ENCODE assay signal across 10 cellular contexts in the genomic region with DNA sequence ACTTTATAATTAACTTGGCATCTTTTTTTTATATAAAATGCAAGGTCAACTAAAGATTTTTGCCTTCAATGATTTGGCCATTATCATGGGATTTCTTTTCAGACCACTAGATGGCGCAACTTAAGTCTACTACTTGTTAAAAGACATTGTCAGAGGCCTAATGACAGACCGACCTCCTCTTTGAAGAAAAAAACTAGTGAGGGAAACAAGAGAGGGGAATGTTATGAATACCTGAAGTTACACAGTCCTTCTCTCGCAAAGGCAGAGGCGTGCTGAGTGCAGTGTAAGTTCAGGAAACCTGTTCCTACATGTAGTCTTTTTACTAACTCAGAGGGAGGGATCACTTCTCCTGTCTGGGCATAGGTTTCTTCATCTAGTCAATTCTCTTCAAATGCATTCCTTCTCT. TPM values are rescaled to one million over a fixed set of nuclear protein-coding genes. Genes with fewer than 3 reads are reported as not detected.
DNase-seq lines count a peak whose midpoint lies in the region; ATAC-seq, FAIRE-seq and TF ChIP-seq lines count a peak whose summit lies in the region.
"Had no signal": no experiment of that assay in that cellular context is flagged by ENCODE, and none has a peak within 500 bp of the region (broad histone marks: within the 10 kb centered on the region; RNA-seq: fewer than 3 reads in every experiment).

No MANE protein-coding gene starts in this region.

- intact Hi-C loops in K562 (cut with micrococcal nuclease) (loop anchor here (1.0 to 5.0 kb wide), 5 partner anchors 25 to 431 kb away; no protein-coding TSS in a partner anchor), testis (cut with DNase I; ENCODE audit: low total_unique reads) (no loop called here)

- no TSS peak for BruUV-seq in K562 (replicated peaks; lab: Mats Ljungman, UMichigan)

- CTCF ChIA-PET in K562 (lab: Yijun Ruan, JAX; ENCODE audit: low intra/inter-chr PET ratio): interaction anchor here (1.6 to 1.8 kb wide), 2 partner anchors 25 to 110 kb away, joined by 5 to 8 read pairs; no protein-coding TSS in a partner anchor

- H3K9me3 ChIP-seq in K562 (replicated peaks; ENCODE audit: control insufficient read depth, insufficient read depth, low read depth, low read length): no peaks in the 10 kb centered on the region
- H3K9me3 ChIP-seq in testis: no peaks in the 10 kb centered on the region

- peak; percentile 86 for FAIRE-seq in K562 (lab: Jason Lieb, UNC)

- ATAC-seq in HG03045 (IDR thresholded peaks at IDR 0.05; ENCODE audit: unreplicated experiment) (peak; percentile 59), K562 (peak; percentile 65), GM18517 (IDR thresholded peaks at IDR 0.05; ENCODE audit: unreplicated experiment) (no peak)

- in situ Hi-C loops in K562 (cut with MboI): loop anchor here (10.0 kb wide), 1 partner anchor 271 kb away; no protein-coding TSS in a partner anchor

- TF ChIP-seq POLR2A in K562 (conservative IDR thresholded peaks at IDR 0.05) (no peak), testis (IDR thresholded peaks at IDR 0.05) (no peak)

- no peak overlapping the region for H3K9ac ChIP-seq in K562 (ENCODE audit: insufficient read depth in 1 of 2, low read depth in 2 of 2, low read length in 2 of 2)

- no peak overlapping the region for H3K4me2 ChIP-seq in K562 (ENCODE audit: insufficient read depth, low read length)

- POLR2A ChIA-PET in K562 (lab: Yijun Ruan, JAX): no interaction called here

- H3K4me1 ChIP-seq in K562 (replicated peaks in 1 of 2; ENCODE audit: control insufficient read depth in 2 of 2, insufficient read depth in 2 of 2, low read length in 2 of 2) (no peaks in the 10 kb centered on the region), testis (no peaks in the 10 kb centered on the region)

- H2AFZ ChIP-seq in K562 (ENCODE audit: low read depth, low read length): peak overlapping the region; percentile 83

- peak; percentile 53 to 70 for TF ChIP-seq RAD21 in K562 (CRISPR knock-in tag; conservative IDR thresholded peaks at IDR 0.05 in 1 of 2, IDR thresholded peaks at IDR 0.05 in 1 of 2)

- H4K20me1 ChIP-seq in K562 (replicated peaks; ENCODE audit: control insufficient read depth, insufficient read depth, low read length): no peaks in the 10 kb centered on the region

- 0% methylated on average over 4 of the region's 4 CpGs for WGBS in K562 (ENCODE audit: insufficient coverage, low coverage, missing lambda C conversion rate)
- 23 to 30% methylated on average over 4 of the region's 4 CpGs for WGBS in testis, 2 donors

- peak; percentile 86 for TF ChIP-seq CTCF in 22Rv1 (IDR thresholded peaks at IDR 0.05)
- peak; percentile 60 to 75 (median 62); a peak in 5 of 6 replicates for TF ChIP-seq CTCF in K562 (IDR thresholded peaks at IDR 0.05 in 2 of 3, conservative IDR thresholded peaks at IDR 0.05 in 1 of 3; ENCODE audit: insufficient read depth in 2 of 3, low read depth in 1 of 3, low read length in 3 of 3)
- peak; percentile 45 to 86 (median 54) for TF ChIP-seq CTCF in testis (IDR thresholded peaks at IDR 0.05)

- TF ChIP-seq EP300 in K562 (IDR thresholded peaks at IDR 0.05; ENCODE audit: low read length): no peak

- H3K27ac ChIP-seq in 22Rv1: no peak overlapping the region
- H3K27ac ChIP-seq in K562 (ENCODE audit: extremely low read depth, low read depth, low read length): no peak overlapping the region
- no peak overlapping the region for H3K27ac ChIP-seq in testis

- peak; percentile 76 for DNase-seq in EH (ENCODE audit: low read depth)
- peak; percentile 81 for DNase-seq in NCI-H774 (lab: John Stamatoyannopoulos, UW)
- DNase-seq in K562 (ENCODE audit: extremely low read depth in 1 of 4, low spot score in 3 of 4): peak; percentile 45 to 69 (median 52)
- DNase-seq in inferior parietal cortex (ENCODE audit: extremely low spot score): peak; percentile 74
- DNase-seq in testis: no peak

- no peaks in the 10 kb centered on the region for H3K36me3 ChIP-seq in K562 (ENCODE audit: control insufficient read depth, insufficient read depth, low read length)
- H3K36me3 ChIP-seq in testis (ENCODE audit: low read depth, missing control alignments): no peaks in the 10 kb centered on the region

- H3K27me3 ChIP-seq in K562 (ENCODE audit: control insufficient read depth in 2 of 2, insufficient read depth in 2 of 2, low read length in 2 of 2) (peaks cover 0 to 3% of the 10 kb centered on the region in 2 experiments; a peak in 1 of 5 replicates), testis (no peaks in the 10 kb centered on the region)

- no peaks in the 10 kb centered on the region for H3K79me2 ChIP-seq in K562 (ENCODE audit: control insufficient read depth, insufficient read depth, low read length)

- no peak overlapping the region for H3K4me3 ChIP-seq in K562
- H3K4me3 ChIP-seq in testis: no peak overlapping the region

- no peaks in the 10 kb centered on the region for H3K9me1 ChIP-seq in K562 (ENCODE audit: control insufficient read depth, insufficient read depth, low read length)

RNA-seq across cellular contexts. Expression of gene TRAPPC3L, which starts 9.3 kb away (rescaled TPM):
- not detected in 2 replicates for total RNA-seq in K562 (2011; cell fraction: chromatin; rRNA removed; ENCODE audit: low replicate concordance)
- not detected in 2 replicates for total RNA-seq in K562 (2011; cell fraction: nucleolus; rRNA removed)
- total RNA-seq in K562 (2011; cell fraction: nucleoplasm; rRNA removed): not detected in 2 replicates
- total RNA-seq in K562 (2014; rRNA removed) (not detected in 2 replicates), K562 (2014; rRNA removed; fragmentation: Illumina TruSeq; extraction: Trizol) (not detected in 2 replicates), K562 (2015; rRNA removed; fragmentation: Illumina TruSeq; extraction: Trizol) (not detected in 2 replicates), K562 (2021) (not detected in 2 replicates), testis (under 1 TPM in 1 of 2 donors, not detected in 1; 0.39 TPM)
- polyA plus RNA-seq in K562 (2011; rRNA removed) (not detected in 2 replicates), K562 (2014; fragmentation: Illumina TruSeq; extraction: Trizol) (not detected in 2 replicates), K562 (2014; fragmentation: Nextera tagmentation; extraction: Ambion mirVana) (not detected), K562 (2014; rRNA removed) (not detected in 2 replicates), testis (ENCODE audit: insufficient read depth, low read depth, low replicate concordance) (0.37 TPM)
- polyA plus RNA-seq in K562 (2011; cell fraction: cytosol; rRNA removed): not detected in 2 replicates
- not detected in 2 replicates for polyA plus RNA-seq in K562 (2011; cell fraction: nucleus; rRNA removed)
- 0.04 TPM in 1 of 2 replicates, not detected in the other for polyA plus RNA-seq in K562 (2012)
- polyA minus RNA-seq in K562 (2011; rRNA and poly(A)+ RNA removed): not detected in 2 replicates
- polyA minus RNA-seq in K562 (2011; cell fraction: cytosol; rRNA and poly(A)+ RNA removed): not detected in 2 replicates
- not detected in 2 replicates for polyA minus RNA-seq in K562 (2011; cell fraction: nucleus; rRNA and poly(A)+ RNA removed)

RNA-seq across cellular contexts. Expression of gene CALHM4, which starts 17.3 kb away (rescaled TPM):
- total RNA-seq in K562 (2011; cell fraction: chromatin; rRNA removed; ENCODE audit: low replicate concordance): not detected in 2 replicates
- total RNA-seq in K562 (2011; cell fraction: nucleolus; rRNA removed): not detected in 2 replicates
- total RNA-seq in K562 (2011; cell fraction: nucleoplasm; rRNA removed): not detected in 2 replicates
- total RNA-seq in K562 (2014; rRNA removed) (not detected in 2 replicates), K562 (2014; rRNA removed; fragmentation: Illumina TruSeq; extraction: Trizol) (not detected in 2 replicates), K562 (2015; rRNA removed; fragmentation: Illumina TruSeq; extraction: Trizol) (not detected in 2 replicates), K562 (2021) (not detected in 2 replicates), testis (under 1 TPM in 1 of 2 donors, not detected in 1; 0.25 TPM)
- polyA plus RNA-seq in K562 (2011; rRNA removed) (not detected in 2 replicates), K562 (2014; fragmentation: Illumina TruSeq; extraction: Trizol) (not detected in 2 replicates), K562 (2014; fragmentation: Nextera tagmentation; extraction: Ambion mirVana) (not detected), K562 (2014; rRNA removed) (not detected in 2 replicates), testis (ENCODE audit: insufficient read depth, low read depth, low replicate concordance) (1.2 TPM)
- not detected in 2 replicates for polyA plus RNA-seq in K562 (2011; cell fraction: cytosol; rRNA removed)
- not detected in 2 replicates for polyA plus RNA-seq in K562 (2011; cell fraction: nucleus; rRNA removed)
- polyA plus RNA-seq in K562 (2012): not detected in 2 replicates
- polyA minus RNA-seq in K562 (2011; rRNA and poly(A)+ RNA removed): not detected in 2 replicates
- polyA minus RNA-seq in K562 (2011; cell fraction: cytosol; rRNA and poly(A)+ RNA removed): not detected in 2 replicates
- not detected in 2 replicates for polyA minus RNA-seq in K562 (2011; cell fraction: nucleus; rRNA and poly(A)+ RNA removed)
- total RNA-seq: urinary bladder had no signal
- polyA plus RNA-seq: esophagus, urinary bladder had no signal

RNA-seq across cellular contexts. Expression of gene CALHM5, which starts 24.8 kb away (rescaled TPM):
- total RNA-seq in K562 (2011; cell fraction: chromatin; rRNA removed; ENCODE audit: low replicate concordance): 0.05 TPM in 1 of 2 replicates, not detected in the other
- total RNA-seq in K562 (2011; cell fraction: nucleolus; rRNA removed): not detected in 2 replicates
- under 0.01 TPM in 1 of 2 replicates, not detected in the other for total RNA-seq in K562 (2011; cell fraction: nucleoplasm; rRNA removed)
- under 0.01 and 0.08 TPM in 2 replicates for total RNA-seq in K562 (2014; rRNA removed)
- total RNA-seq in K562 (2014; rRNA removed; fragmentation: Illumina TruSeq; extraction: Trizol): 0.04 and 0.06 TPM in 2 replicates
- total RNA-seq in K562 (2015; rRNA removed; fragmentation: Illumina TruSeq; extraction: Trizol): under 0.01 TPM in 1 of 2 replicates, not detected in the other
- 0.02 and 0.04 TPM in 2 replicates for total RNA-seq in K562 (2021)
- 0.01 TPM in 1 of 2 replicates, not detected in the other for polyA plus RNA-seq in K562 (2011; rRNA removed)
- polyA plus RNA-seq in K562 (2011; cell fraction: cytosol; rRNA removed): not detected in 2 replicates
- not detected in 2 replicates for polyA plus RNA-seq in K562 (2011; cell fraction: nucleus; rRNA removed)
- 0.03 and 0.04 TPM in 2 replicates for polyA plus RNA-seq in K562 (2012)
- 0.01 and 0.06 TPM in 2 replicates for polyA plus RNA-seq in K562 (2014; fragmentation: Illumina TruSeq; extraction: Trizol)
- under 1 TPM in 1 of 2 experiments, not detected in 1; 0.04 TPM for polyA plus RNA-seq in K562 (2014; fragmentation: Nextera tagmentation; extraction: Ambion mirVana)
- 0.05 TPM in 1 of 2 replicates, not detected in the other for polyA plus RNA-seq in K562 (2014; rRNA removed)
- polyA minus RNA-seq in K562 (2011; rRNA and poly(A)+ RNA removed): 0.04 TPM in 1 of 2 replicates, not detected in the other
- not detected in 2 replicates for polyA minus RNA-seq in K562 (2011; cell fraction: cytosol; rRNA and poly(A)+ RNA removed)
- not detected in 2 replicates for polyA minus RNA-seq in K562 (2011; cell fraction: nucleus; rRNA and poly(A)+ RNA removed)
- total RNA-seq in testis: 1 to 10 TPM; 2.0 TPM
- polyA plus RNA-seq in testis (ENCODE audit: insufficient read depth, low read depth, low replicate concordance): 1.5 TPM

RNA-seq across cellular contexts. Expression of gene RWDD1, which starts 35.1 kb away (rescaled TPM):
- total RNA-seq in K562 (2011; cell fraction: chromatin; rRNA removed; ENCODE audit: low replicate concordance): 5.0 and 8.2 TPM in 2 replicates
- total RNA-seq in K562 (2011; cell fraction: nucleolus; rRNA removed): 1.8 and 2.4 TPM in 2 replicates
- 6.2 and 6.5 TPM in 2 replicates for total RNA-seq in K562 (2011; cell fraction: nucleoplasm; rRNA removed)
- 31.9 and 36.2 TPM in 2 replicates for total RNA-seq in K562 (2014; rRNA removed)
- total RNA-seq in K562 (2014; rRNA removed; fragmentation: Illumina TruSeq; extraction: Trizol): 63.9 and 72.5 TPM in 2 replicates
- 69.4 and 77.3 TPM in 2 replicates for total RNA-seq in K562 (2015; rRNA removed; fragmentation: Illumina TruSeq; extraction: Trizol)
- total RNA-seq in K562 (2021): 37.3 and 42.8 TPM in 2 replicates
- polyA plus RNA-seq in K562 (2011; rRNA removed): 40.4 and 42.9 TPM in 2 replicates
- polyA plus RNA-seq in K562 (2011; cell fraction: cytosol; rRNA removed): 14.8 and 24.2 TPM in 2 replicates
- polyA plus RNA-seq in K562 (2011; cell fraction: nucleus; rRNA removed): 9.8 and 12.7 TPM in 2 replicates
- polyA plus RNA-seq in K562 (2012): 35.1 and 39.5 TPM in 2 replicates
- 64.1 and 89.8 TPM in 2 replicates for polyA plus RNA-seq in K562 (2014; fragmentation: Illumina TruSeq; extraction: Trizol)
- polyA plus RNA-seq in K562 (2014; fragmentation: Nextera tagmentation; extraction: Ambion mirVana): 10 to 100 TPM; 48.7 to 53.2 TPM
- polyA plus RNA-seq in K562 (2014; rRNA removed): 44.4 and 48.0 TPM in 2 replicates
- polyA minus RNA-seq in K562 (2011; rRNA and poly(A)+ RNA removed): 18.0 and 22.8 TPM in 2 replicates
- polyA minus RNA-seq in K562 (2011; cell fraction: cytosol; rRNA and poly(A)+ RNA removed): 8.6 and 9.0 TPM in 2 replicates
- polyA minus RNA-seq in K562 (2011; cell fraction: nucleus; rRNA and poly(A)+ RNA removed): 3.9 and 5.7 TPM in 2 replicates
- total RNA-seq in testis: 10 to 100 TPM; 20.5 to 27.8 TPM
- 15.6 TPM for polyA plus RNA-seq in testis (ENCODE audit: insufficient read depth, low read depth, low replicate concordance)
